In genomic region chr16:2076072-2076865, GRCh38 we compare ENCODE assay signal across 19 cellular contexts. TPM values are rescaled to one million over a fixed set of nuclear protein-coding genes. Genes with fewer than 3 reads are reported as not detected.
A peak's percentile ranks its signal among the peaks of the same experiment; 100 is the strongest.
DNase-seq lines count a peak whose midpoint lies in the region; ATAC-seq, FAIRE-seq and TF ChIP-seq lines count a peak whose summit lies in the region.
"Had no signal": no experiment of that assay in that cellular context is flagged by ENCODE, and none has a peak within 500 bp of the region (broad histone marks: within the 10 kb centered on the region; RNA-seq: fewer than 3 reads in every experiment).

No MANE protein-coding gene starts in this region.

- ATAC-seq in stimulated activated memory B cell treated with anti-CD40 and anti-IgM and Interleukin-4, amounts not matched to agents 10 μg/mL and 1 μg/mL and 100 μg/mL, for 72 hours = no peak
- no peak for ATAC-seq in stimulated activated naive CD8-positive, alpha-beta T cell treated with anti-CD3 and anti-CD28 coated beads, Interleukin-15, Interleukin-2, amounts not matched to agents 100 U/mL and 50 U/mL, for 24 hours
- ATAC-seq: GM23338 had no signal

- TF ChIP-seq POLR2A in adrenal gland (IDR thresholded peaks at IDR 0.05) = peak; percentile 21 to 58
- TF ChIP-seq POLR2A in H1 (IDR thresholded peaks at IDR 0.05; ENCODE audit: control extremely low read depth in 1 of 2, low read depth in 2 of 2, low read length in 2 of 2) = no peak

- no peak overlapping the region for H3K4ac ChIP-seq in H1 (replicated peaks; ENCODE audit: insufficient read length, low read depth, low read length)

- H4K5ac ChIP-seq in H1 (ENCODE audit: insufficient read length, low read depth, low read length) = no peak overlapping the region

- H3K4me3 ChIP-seq in adrenal gland (no peak overlapping the region), H1 (ENCODE audit: extremely low read depth in 1 of 4, insufficient read depth in 2 of 4, low read depth in 3 of 4, low read length in 4 of 4) (no peak overlapping the region)
- H3K4me3 ChIP-seq: GM23338, HAP-1 had no signal

- H3K79me1 ChIP-seq in H1 (ENCODE audit: low read depth, low read length) = no peaks in the 10 kb centered on the region

- no peak overlapping the region for H3K18ac ChIP-seq in H1 (ENCODE audit: extremely low read depth, low read length)

- H3K27ac Mint-ChIP-seq in stimulated activated memory B cell treated with anti-CD40 and anti-IgM and Interleukin-4, amounts not matched to agents 10 μg/mL and 1 μg/mL and 100 μg/mL, for 72 hours = no peak overlapping the region
- H3K27ac Mint-ChIP-seq: CD4-positive, alpha-beta memory T cell; GM23338; HFFc6 had no signal

- no peaks in the 10 kb centered on the region for H3K23me2 ChIP-seq in H1 (ENCODE audit: low read depth, low read length)

- peaks cover 4 to 7% of the 10 kb centered on the region in 2 experiments for H4K20me1 ChIP-seq in H1 (replicated peaks in 1 of 2; ENCODE audit: control insufficient read depth in 1 of 2, insufficient read depth in 2 of 2, low read length in 2 of 2)

- H3K79me2 ChIP-seq in H1 (ENCODE audit: control insufficient read depth in 1 of 2, insufficient read depth in 2 of 2, low read length in 2 of 2) = no peaks in the 10 kb centered on the region

- no peak for TF ChIP-seq RAD21 in H1 (IDR thresholded peaks at IDR 0.05 in 1 of 2, conservative IDR thresholded peaks at IDR 0.05 in 1 of 2; ENCODE audit: low read depth in 2 of 2, low read length in 2 of 2)

- H2AFZ ChIP-seq in H1 (ENCODE audit: low read length) = no peak overlapping the region
- H2AFZ ChIP-seq: GM23338 had no signal

- H2AK5ac ChIP-seq in H1 (ENCODE audit: low read depth, low read length) = no peak overlapping the region

- peaks cover 0 to 84% of the 10 kb centered on the region in 2 donors for H3K36me3 ChIP-seq in adrenal gland (replicated peaks in 1 of 2)
- peaks cover 2 to 17% (median 5%) of the 10 kb centered on the region in 4 experiments; a peak in 5 of 8 replicates for H3K36me3 ChIP-seq in H1 (ENCODE audit: control insufficient read depth in 2 of 4, insufficient read depth in 4 of 4, low read length in 3 of 4)

- no peak overlapping the region for H2BK5ac ChIP-seq in H1 (ENCODE audit: low read depth, low read length)

- TF ChIP-seq EP300 in H1 (IDR thresholded peaks at IDR 0.05; ENCODE audit: borderline replicate concordance in 1 of 2, low read depth in 2 of 2, low read length in 2 of 2) = no peak

- H3K9me3 ChIP-seq in adrenal gland (replicated peaks in 1 of 3) = no peaks in the 10 kb centered on the region
- no peaks in the 10 kb centered on the region for H3K9me3 ChIP-seq in H1 (ENCODE audit: insufficient read depth in 2 of 2, low read depth in 1 of 2, low read length in 1 of 2)
- H3K9me3 ChIP-seq: HAP-1 had no signal

- H2BK20ac ChIP-seq in H1 (ENCODE audit: low read length) = no peak overlapping the region

- no peak overlapping the region for H2BK12ac ChIP-seq in H1 (ENCODE audit: low read depth, low read length)

- CTCF ChIA-PET in H1 (lab: Charles Lee; ENCODE audit: partially characterized antibody) = interaction anchor here (0.9 to 4.4 kb wide), 6 partner anchors 15 to 54 kb away, joined by 3 to 13 read pairs (median 4); partner anchors contain the start of genes NTHL1 and TSC2

- no peak overlapping the region for H3K23ac ChIP-seq in H1 (ENCODE audit: insufficient read length)

- no peak overlapping the region for H3K4me2 ChIP-seq in H1 (ENCODE audit: insufficient read depth in 1 of 2, low read depth in 2 of 2, low read length in 2 of 2)
- H3K4me2 ChIP-seq: GM23338 had no signal

- no peak for FAIRE-seq in H1 (lab: Jason Lieb, UNC)
- FAIRE-seq: GM12891, GM18507, H54 had no signal

- H3K9ac ChIP-seq in H1 (replicated peaks in 1 of 4; ENCODE audit: extremely low read depth in 1 of 4, low read depth in 3 of 4, low read length in 3 of 4) = no peak overlapping the region

- no peak overlapping the region for H2BK120ac ChIP-seq in H1 (replicated peaks; ENCODE audit: low read depth, low read length)

- H3K36me3 Mint-ChIP-seq in stimulated activated memory B cell treated with anti-CD40 and anti-IgM and Interleukin-4, amounts not matched to agents 10 μg/mL and 1 μg/mL and 100 μg/mL, for 72 hours = peaks cover 58% of the 10 kb centered on the region

- H3K27ac ChIP-seq in adrenal gland (peak overlapping the region in 1 of 5 donors; percentile 54), H1 (ENCODE audit: low read depth, low read length) (no peak overlapping the region)

- H3K9me3 Mint-ChIP-seq in stimulated activated memory B cell treated with anti-CD40 and anti-IgM and Interleukin-4, amounts not matched to agents 10 μg/mL and 1 μg/mL and 100 μg/mL, for 72 hours = no peaks in the 10 kb centered on the region
- H3K9me3 Mint-ChIP-seq: GM23338, HFFc6 had no signal

- no peak overlapping the region for H4K91ac ChIP-seq in H1 (replicated peaks; ENCODE audit: insufficient read length, low read length)

- WGBS in adrenal gland, 4 donors = 91 to 94% (median 93%) methylated on average over 18 to 28 of the region's 28 CpGs
- 90% methylated on average over 28 of the region's 28 CpGs; no CpG with 5 or more reads in 1 of the 2 experiments for WGBS in H1 (ENCODE audit: extremely low coverage in 1 of 2, insufficient coverage in 1 of 2, insufficient read length in 1 of 2, insufficient replicate concordance in 2 of 2, low coverage in 1 of 2, low lambda C conversion rate in 2 of 2, missing lambda C conversion rate in 1 of 2), 2 experiments

- H3K27me3 ChIP-seq in adrenal gland (no peaks in the 10 kb centered on the region), H1 (replicated peaks in 1 of 4; ENCODE audit: control insufficient read depth in 3 of 4, extremely low read depth in 1 of 4, insufficient read depth in 3 of 4, low read length in 3 of 4) (no peaks in the 10 kb centered on the region)

- peak in 1 of 7 donors; percentile 90 for DNase-seq in adrenal gland
- no peak for DNase-seq in H1 (ENCODE audit: low read depth in 1 of 2, low spot score in 2 of 2)
- no peak for DNase-seq in stimulated activated naive CD8-positive, alpha-beta T cell treated with anti-CD3 and anti-CD28 coated beads, Interleukin-15, Interleukin-2, amounts not matched to agents 100 U/mL and 50 U/mL, for 24 hours
- DNase-seq: C1 segment of cervical spinal cord, Calu3, COR-L47, DMS53, DMS79 treated with DMSO at 0.1 percent for 48 hours, GF-D8, HFFc6 had no signal

- no peak overlapping the region for H3K4me3 Mint-ChIP-seq in stimulated activated memory B cell treated with anti-CD40 and anti-IgM and Interleukin-4, amounts not matched to agents 10 μg/mL and 1 μg/mL and 100 μg/mL, for 72 hours
- H3K4me3 Mint-ChIP-seq: CD4-positive, alpha-beta memory T cell; GM23338; HFFc6 had no signal

- no peak for TF ChIP-seq CTCF in adrenal gland (IDR thresholded peaks at IDR 0.05)
- no peak for TF ChIP-seq CTCF in H1 (IDR thresholded peaks at IDR 0.05; ENCODE audit: control extremely low read depth in 1 of 3, insufficient read depth in 1 of 3, low read depth in 1 of 3, low read length in 3 of 3)

- H3K27me3 Mint-ChIP-seq in stimulated activated memory B cell treated with anti-CD40 and anti-IgM and Interleukin-4, amounts not matched to agents 10 μg/mL and 1 μg/mL and 100 μg/mL, for 72 hours = no peaks in the 10 kb centered on the region
- H3K27me3 Mint-ChIP-seq: CD4-positive, alpha-beta memory T cell had no signal

- no peak overlapping the region for H3K14ac ChIP-seq in H1 (ENCODE audit: insufficient read length)

- POLR2A ChIA-PET in H1 (lab: Charles Lee; ENCODE audit: partially characterized antibody) = interaction anchor here (0.6 to 8.8 kb wide), 4 partner anchors 9 to 358 kb away, joined by 3 to 50 read pairs (median 4); no protein-coding TSS in a partner anchor

- no peaks in the 10 kb centered on the region for H3K4me1 Mint-ChIP-seq in stimulated activated memory B cell treated with anti-CD40 and anti-IgM and Interleukin-4, amounts not matched to agents 10 μg/mL and 1 μg/mL and 100 μg/mL, for 72 hours
- H3K4me1 Mint-ChIP-seq: CD4-positive, alpha-beta memory T cell; GM23338 had no signal

- no peak overlapping the region for H3K56ac ChIP-seq in H1 (replicated peaks; ENCODE audit: insufficient read length, low read depth, low read length)

- H3K4me1 ChIP-seq in adrenal gland (replicated peaks in 1 of 2) = no peaks in the 10 kb centered on the region
- no peaks in the 10 kb centered on the region for H3K4me1 ChIP-seq in H1 (replicated peaks in 1 of 4; ENCODE audit: control insufficient read depth in 3 of 4, insufficient read depth in 4 of 4, low read length in 3 of 4)
- H3K4me1 ChIP-seq: HAP-1 had no signal

- peak overlapping the region; percentile 51; the same call in 1 of the 2 replicates for H4K8ac ChIP-seq in H1 (ENCODE audit: extremely low read depth, insufficient read depth, low read length)

- intact Hi-C loops in adrenal gland (cut with DNase I) = no loop called here

- H2BK15ac ChIP-seq in H1 (ENCODE audit: low read length) = no peak overlapping the region

RNA-seq across cellular contexts. Expression of gene TSC2, which starts 28.5 kb away (rescaled TPM):
- 100 to 1,000 TPM in 2 of 8 donors, 10 to 100 TPM in 6; 44.7 to 148 (median 92.6) TPM for total RNA-seq in adrenal gland
- 100 to 1,000 TPM in 2 of 3 donors, 10 to 100 TPM in 1; 56.9 to 333 (median 105) TPM for polyA plus RNA-seq in adrenal gland
- total RNA-seq in H1 (2021; fragmentation: NEBNext Ultra II Directional; extraction: Animal tissue kit (Norgen Biotek cat#: 25700)) = 91.1 and 96.6 TPM in 2 replicates
- 65.9 and 90.2 TPM in 2 replicates for polyA plus RNA-seq in H1 (2011; rRNA removed)
- 41.7 TPM for polyA plus RNA-seq in H1 (2011; cell fraction: cytosol; rRNA removed)
- 431 TPM for polyA plus RNA-seq in H1 (2011; cell fraction: nucleus; rRNA removed)
- polyA plus RNA-seq in H1 (2012, experiment 1 of 2) = 79.5 to 86.9 TPM (median 82.8 TPM) in 4 replicates
- 60.3 TPM for polyA plus RNA-seq in H1 (2012, experiment 2 of 2)
- 39.2 TPM for polyA plus RNA-seq in H1 (2013, experiment 1 of 2)
- 39.2 TPM for polyA plus RNA-seq in H1 (2013, experiment 2 of 2)
- 71.6 and 74.8 TPM in 2 replicates for polyA minus RNA-seq in H1 (2011; rRNA and poly(A)+ RNA removed)
- 70.0 TPM for polyA minus RNA-seq in H1 (2011; cell fraction: cytosol; rRNA and poly(A)+ RNA removed)
- polyA minus RNA-seq in H1 (2011; cell fraction: nucleus; rRNA and poly(A)+ RNA removed) = 98.2 TPM

RNA-seq across cellular contexts. Expression of gene NTHL1, which starts 28.6 kb away (rescaled TPM):
- total RNA-seq in adrenal gland = 10 to 100 TPM in 6 of 8 donors, 1 to 10 TPM in 2; 7.9 to 29.3 (median 14.4) TPM
- polyA plus RNA-seq in adrenal gland = 10 to 100 TPM in 2 of 3 donors, 1 to 10 TPM in 1; 1.5 to 36.6 (median 34.3) TPM
- 70.9 and 84.5 TPM in 2 replicates for total RNA-seq in H1 (2021; fragmentation: NEBNext Ultra II Directional; extraction: Animal tissue kit (Norgen Biotek cat#: 25700))
- polyA plus RNA-seq in H1 (2011; rRNA removed) = 150 and 209 TPM in 2 replicates
- 159 TPM for polyA plus RNA-seq in H1 (2011; cell fraction: cytosol; rRNA removed)
- 107 TPM for polyA plus RNA-seq in H1 (2011; cell fraction: nucleus; rRNA removed)
- 24.3 to 84.5 TPM (median 77.9 TPM) in 4 replicates for polyA plus RNA-seq in H1 (2012, experiment 1 of 2)
- polyA plus RNA-seq in H1 (2012, experiment 2 of 2) = 61.3 TPM
- 43.2 TPM for polyA plus RNA-seq in H1 (2013, experiment 1 of 2)
- 47.0 TPM for polyA plus RNA-seq in H1 (2013, experiment 2 of 2)
- 26.8 and 36.7 TPM in 2 replicates for polyA minus RNA-seq in H1 (2011; rRNA and poly(A)+ RNA removed)
- 44.5 TPM for polyA minus RNA-seq in H1 (2011; cell fraction: cytosol; rRNA and poly(A)+ RNA removed)
- polyA minus RNA-seq in H1 (2011; cell fraction: nucleus; rRNA and poly(A)+ RNA removed) = 28.0 TPM

RNA-seq across cellular contexts. Expression of gene NHERF2, which starts 49.6 kb away (rescaled TPM):
- 100 to 1,000 TPM in 2 of 8 donors, 10 to 100 TPM in 6; 49.2 to 155 (median 67.7) TPM for total RNA-seq in adrenal gland
- 100 to 1,000 TPM in 2 of 3 donors, 10 to 100 TPM in 1; 12.5 to 263 (median 147) TPM for polyA plus RNA-seq in adrenal gland
- total RNA-seq in H1 (2021; fragmentation: NEBNext Ultra II Directional; extraction: Animal tissue kit (Norgen Biotek cat#: 25700)) = 19.3 and 19.6 TPM in 2 replicates
- polyA plus RNA-seq in H1 (2011; rRNA removed) = 13.9 and 22.4 TPM in 2 replicates
- 14.3 TPM for polyA plus RNA-seq in H1 (2011; cell fraction: cytosol; rRNA removed)
- 15.4 TPM for polyA plus RNA-seq in H1 (2011; cell fraction: nucleus; rRNA removed)
- polyA plus RNA-seq in H1 (2012, experiment 1 of 2) = 6.9 to 18.2 TPM (median 15.2 TPM) in 4 replicates
- polyA plus RNA-seq in H1 (2012, experiment 2 of 2) = 11.5 TPM
- polyA plus RNA-seq in H1 (2013, experiment 1 of 2) = 16.9 TPM
- polyA plus RNA-seq in H1 (2013, experiment 2 of 2) = 16.5 TPM
- polyA minus RNA-seq in H1 (2011; rRNA and poly(A)+ RNA removed) = 2.1 and 3.3 TPM in 2 replicates
- 10.2 TPM for polyA minus RNA-seq in H1 (2011; cell fraction: cytosol; rRNA and poly(A)+ RNA removed)
- polyA minus RNA-seq in H1 (2011; cell fraction: nucleus; rRNA and poly(A)+ RNA removed) = 1.9 TPM

RNA-seq across cellular contexts. Expression of gene NPW, which starts 56.7 kb away (rescaled TPM):
- total RNA-seq in adrenal gland = 1 to 10 TPM in 2 of 8 donors, under 1 TPM in 1, not detected in 5; 0.50 to 3.9 (median 1.0) TPM
- polyA plus RNA-seq in adrenal gland (1 to 10 TPM in 1 of 3 donors, under 1 TPM in 1, not detected in 1; 0.88 to 1.3 TPM), H1 (2011; rRNA removed) (4.0 and 7.8 TPM in 2 replicates)
- total RNA-seq in H1 (2021; fragmentation: NEBNext Ultra II Directional; extraction: Animal tissue kit (Norgen Biotek cat#: 25700)) = 8.1 and 10.3 TPM in 2 replicates
- 2.0 TPM for polyA plus RNA-seq in H1 (2011; cell fraction: cytosol; rRNA removed)
- polyA plus RNA-seq in H1 (2011; cell fraction: nucleus; rRNA removed) = 4.4 TPM
- 3.4 to 6.5 TPM (median 4.5 TPM) in 4 replicates for polyA plus RNA-seq in H1 (2012, experiment 1 of 2)
- 9.6 TPM for polyA plus RNA-seq in H1 (2012, experiment 2 of 2)
- 11.2 TPM for polyA plus RNA-seq in H1 (2013, experiment 1 of 2)
- polyA plus RNA-seq in H1 (2013, experiment 2 of 2) = 14.0 TPM
- not detected in 2 replicates for polyA minus RNA-seq in H1 (2011; rRNA and poly(A)+ RNA removed)
- polyA minus RNA-seq in H1 (2011; cell fraction: cytosol; rRNA and poly(A)+ RNA removed) = 9.9 TPM
- 1.4 TPM for polyA minus RNA-seq in H1 (2011; cell fraction: nucleus; rRNA and poly(A)+ RNA removed)
- total RNA-seq: A172; CD4-positive, alpha-beta memory T cell; G401 had no signal
- polyA plus RNA-seq: CD4-positive, alpha-beta memory T cell had no signal

RNA-seq across cellular contexts. Expression of gene PKD1, which starts 59.4 kb away (rescaled TPM):
- 100 to 1,000 TPM in 5 of 8 donors, 10 to 100 TPM in 3; 43.5 to 145 (median 104) TPM for total RNA-seq in adrenal gland
- polyA plus RNA-seq in adrenal gland = 100 to 1,000 TPM in 2 of 3 donors, 1 to 10 TPM in 1; 9.2 to 359 (median 104) TPM
- total RNA-seq in H1 (2021; fragmentation: NEBNext Ultra II Directional; extraction: Animal tissue kit (Norgen Biotek cat#: 25700)) = 52.7 and 63.5 TPM in 2 replicates
- polyA plus RNA-seq in H1 (2011; rRNA removed) = 40.6 and 59.4 TPM in 2 replicates
- polyA plus RNA-seq in H1 (2011; cell fraction: cytosol; rRNA removed) = 50.0 TPM
- 380 TPM for polyA plus RNA-seq in H1 (2011; cell fraction: nucleus; rRNA removed)
- 37.9 to 66.9 TPM (median 59.1 TPM) in 4 replicates for polyA plus RNA-seq in H1 (2012, experiment 1 of 2)
- polyA plus RNA-seq in H1 (2012, experiment 2 of 2) = 29.8 TPM
- 28.9 TPM for polyA plus RNA-seq in H1 (2013, experiment 1 of 2)
- 27.1 TPM for polyA plus RNA-seq in H1 (2013, experiment 2 of 2)
- 24.8 and 36.2 TPM in 2 replicates for polyA minus RNA-seq in H1 (2011; rRNA and poly(A)+ RNA removed)
- 37.0 TPM for polyA minus RNA-seq in H1 (2011; cell fraction: cytosol; rRNA and poly(A)+ RNA removed)
- 106 TPM for polyA minus RNA-seq in H1 (2011; cell fraction: nucleus; rRNA and poly(A)+ RNA removed)

Comparison
In these comparisons a context has a peak if more than half of its experiments do, and no peak if none do; other contexts are left out.
1. POLR2A ChIP-seq: peak in adrenal gland (2 of 2); none in H1 (0 of 2).